13 cellular contexts compared by ENCODE assay signal in genomic region chr1:203422656-203423055, GRCh38. TPM values are rescaled to one million over a fixed set of nuclear protein-coding genes. Genes with fewer than 3 reads are reported as not detected.
"Had no signal": no experiment of that assay in that cellular context is flagged by ENCODE, and none has a peak within 500 bp of the region (broad histone marks: within the 10 kb centered on the region; RNA-seq: fewer than 3 reads in every experiment).

No MANE protein-coding gene starts in this region.

- H3K4me3 ChIP-seq: neural progenitor cell, pancreas, skin epidermis, tibial artery had no signal

- H3K4me1 Mint-ChIP-seq: activated CD4-positive, alpha-beta T cell treated with anti-CD3 and anti-CD28 coated beads, Interleukin-2, amount 10 ng/mL, durations not matched to agents 24 days and 14 days; activated naive CD8-positive, alpha-beta T cell treated with anti-CD3 and anti-CD28 coated beads, Interleukin-2, amount 50 U/mL, for 24 hours had no signal

- H3K36me3 ChIP-seq: neural progenitor cell, pancreas, tibial artery had no signal

- H3K9ac ChIP-seq: neural progenitor cell had no signal

- H3K27me3 ChIP-seq: pancreas, tibial artery had no signal

- H3K4me1 ChIP-seq: neural progenitor cell, pancreas had no signal

- H3K4me3 Mint-ChIP-seq: activated B cell treated with CpG ODN at 0.5 μM for 24 hours; activated CD4-positive, alpha-beta T cell treated with anti-CD3 and anti-CD28 coated beads, Interleukin-2, amount 10 ng/mL, durations not matched to agents 24 days and 14 days; activated naive CD8-positive, alpha-beta T cell treated with anti-CD3 and anti-CD28 coated beads, Interleukin-2, amount 50 U/mL, for 24 hours; neural progenitor cell had no signal

- H3K9me3 Mint-ChIP-seq: activated B cell treated with CpG ODN at 0.5 μM for 24 hours; activated CD4-positive, alpha-beta T cell treated with anti-CD3 and anti-CD28 coated beads, Interleukin-2, amount 10 ng/mL, durations not matched to agents 24 days and 14 days; activated naive CD8-positive, alpha-beta T cell treated with anti-CD3 and anti-CD28 coated beads, Interleukin-2, amount 50 U/mL, for 24 hours had no signal

- H3K27ac ChIP-seq: neural progenitor cell, pancreas, skin epidermis, tibial artery had no signal

- H3K9me3 ChIP-seq: pancreas, tibial artery had no signal

- H2AFZ ChIP-seq: neural progenitor cell had no signal

- H3K4me2 ChIP-seq: neural progenitor cell had no signal

- ATAC-seq: activated naive CD8-positive, alpha-beta T cell treated with anti-CD3 and anti-CD28 coated beads, Interleukin-2, amount 50 U/mL, for 24 hours; esophagus mucosa; pancreas had no signal

- H3K27ac Mint-ChIP-seq: activated B cell treated with CpG ODN at 0.5 μM for 24 hours; activated CD4-positive, alpha-beta T cell treated with anti-CD3 and anti-CD28 coated beads, Interleukin-2, amount 10 ng/mL, durations not matched to agents 24 days and 14 days; activated naive CD8-positive, alpha-beta T cell treated with anti-CD3 and anti-CD28 coated beads, Interleukin-2, amount 50 U/mL, for 24 hours; neural progenitor cell had no signal

- H3K36me3 Mint-ChIP-seq: neural progenitor cell had no signal

- DNase-seq: activated B cell treated with CpG ODN at 0.5 μM for 24 hours; activated CD4-positive, alpha-beta T cell treated with anti-CD3 and anti-CD28 coated beads, Interleukin-2, amount 10 ng/mL, durations not matched to agents 24 days and 14 days; activated naive CD4-positive, alpha-beta T cell treated with Interleukin-2 at 50 U/mL for 16 hours; activated naive CD8-positive, alpha-beta T cell treated with anti-CD3 and anti-CD28 coated beads, Interleukin-2, amount 50 U/mL, for 24 hours; cerebellar nuclear complex; dermis blood vessel endothelial cell; hypothalamus; kidney glomerular epithelial cell; pancreas; tibial artery had no signal

RNA-seq across cellular contexts. Expression of gene PRELP, which starts 53.0 kb away (rescaled TPM):
- total RNA-seq: activated B cell treated with CpG ODN at 0.5 μM for 24 hours; activated CD4-positive, alpha-beta T cell treated with anti-CD3 and anti-CD28 coated beads, Interleukin-2, amount 10 ng/mL, durations not matched to agents 24 days and 14 days; dermis blood vessel endothelial cell had no signal
